Comparison of ENCODE assay signal across 19 cellular contexts in genomic region chr2:31189141-31189540, GRCh38. TPM values are rescaled to one million over a fixed set of nuclear protein-coding genes. Genes with fewer than 3 reads are reported as not detected.
DNase-seq lines count a peak whose midpoint lies in the region; ATAC-seq and TF ChIP-seq lines count a peak whose summit lies in the region.
"Had no signal": no experiment of that assay in that cellular context is flagged by ENCODE, and none has a peak within 500 bp of the region (broad histone marks: within the 10 kb centered on the region; RNA-seq: fewer than 3 reads in every experiment).

No MANE protein-coding gene starts in this region.

- H3K4me3 Mint-ChIP-seq in activated CD8-positive, alpha-beta memory T cell treated with anti-CD3 and anti-CD28 coated beads, Interleukin-2, amount 10 ng/mL, durations not matched to agents 7 days and 5 days, result no peak overlapping the region
- H3K4me3 Mint-ChIP-seq: CD4-positive, CD25-positive, alpha-beta regulatory T cell; CD8-positive, alpha-beta T cell; HFFc6 had no signal

- H3K36me3 Mint-ChIP-seq in activated CD8-positive, alpha-beta memory T cell treated with anti-CD3 and anti-CD28 coated beads, Interleukin-2, amount 10 ng/mL, durations not matched to agents 7 days and 5 days, result no peaks in the 10 kb centered on the region

- DNase-seq in activated CD8-positive, alpha-beta memory T cell treated with anti-CD3 and anti-CD28 coated beads, Interleukin-2, amount 10 ng/mL, durations not matched to agents 7 days and 5 days, result peak; percentile 32
- DNase-seq in activated CD8-positive, alpha-beta memory T cell treated with anti-CD3 and anti-CD28 coated beads, Interleukin-2, amount 50 U/mL, for 48 hours, result no peak
- DNase-seq in islet precursor cell (peak; percentile 27), HPDE6-E6E7 (ENCODE audit: extremely low spot score) (no peak), NOMO-1 treated with DMSO at 0.1 percent for 48 hours (lab: John Stamatoyannopoulos, UW; ENCODE audit: unreplicated experiment) (no peak)
- DNase-seq in NK-92 treated with Interleukin-12 subunit alpha and Interleukin-12 subunit beta, amount 100 ng/mL, for 24 hours (lab: John Stamatoyannopoulos, UW), result no peak
- DNase-seq: 8988T; ACHN; AML-193; C1 segment of cervical spinal cord; Caco-2; CD4-positive, CD25-positive, alpha-beta regulatory T cell; CD8-positive, alpha-beta T cell; DMS153; DND-41; GOT3; HFFc6 had no signal

- H3K9me3 Mint-ChIP-seq in activated CD8-positive, alpha-beta memory T cell treated with anti-CD3 and anti-CD28 coated beads, Interleukin-2, amount 10 ng/mL, durations not matched to agents 7 days and 5 days (ENCODE audit: low read depth), result no peaks in the 10 kb centered on the region
- H3K9me3 Mint-ChIP-seq: CD8-positive, alpha-beta T cell; HFFc6 had no signal

- H3K27ac ChIP-seq in VCaP, result peak overlapping the region; percentile 28; the same call in 1 of the 2 replicates
- H3K27ac ChIP-seq: A549 had no signal

- ATAC-seq in activated CD8-positive, alpha-beta memory T cell treated with anti-CD3 and anti-CD28 coated beads, Interleukin-2, amount 10 ng/mL, durations not matched to agents 7 days and 5 days, result no peak
- ATAC-seq: CD8-positive, alpha-beta T cell had no signal

- H3K27ac Mint-ChIP-seq in activated CD8-positive, alpha-beta memory T cell treated with anti-CD3 and anti-CD28 coated beads, Interleukin-2, amount 10 ng/mL, durations not matched to agents 7 days and 5 days, result no peak overlapping the region
- H3K27ac Mint-ChIP-seq: CD4-positive, CD25-positive, alpha-beta regulatory T cell; CD8-positive, alpha-beta T cell; HFFc6 had no signal

- no peaks in the 10 kb centered on the region for H3K4me1 Mint-ChIP-seq in activated CD8-positive, alpha-beta memory T cell treated with anti-CD3 and anti-CD28 coated beads, Interleukin-2, amount 10 ng/mL, durations not matched to agents 7 days and 5 days
- H3K4me1 Mint-ChIP-seq: CD4-positive, CD25-positive, alpha-beta regulatory T cell had no signal

- peaks cover 15% of the 10 kb centered on the region for H3K27me3 Mint-ChIP-seq in activated CD8-positive, alpha-beta memory T cell treated with anti-CD3 and anti-CD28 coated beads, Interleukin-2, amount 10 ng/mL, durations not matched to agents 7 days and 5 days

- CTCF ChIA-PET in activated CD8-positive, alpha-beta memory T cell treated with anti-CD3 and anti-CD28 coated beads, Interleukin-2, amount 10 ng/mL, durations not matched to agents 7 days and 5 days (lab: Charles Lee), result no interaction called here

- TF ChIP-seq CTCF in VCaP (conservative IDR thresholded peaks at IDR 0.05), result no peak

RNA-seq across cellular contexts. Expression of gene CAPN14, which starts 28.2 kb away (rescaled TPM):
- under 1 TPM; 0.26 to 0.33 TPM for total RNA-seq in activated CD8-positive, alpha-beta memory T cell treated with anti-CD3 and anti-CD28 coated beads, Interleukin-2, amount 10 ng/mL, durations not matched to agents 7 days and 5 days

RNA-seq across cellular contexts. Expression of gene EHD3, which starts 44.8 kb away (rescaled TPM):
- total RNA-seq in activated CD8-positive, alpha-beta memory T cell treated with anti-CD3 and anti-CD28 coated beads, Interleukin-2, amount 10 ng/mL, durations not matched to agents 7 days and 5 days, result 1 to 10 TPM in 1 of 2 experiments, under 1 TPM in 1; 0.41 to 1.1 TPM
- total RNA-seq: Caco-2 had no signal

RNA-seq across cellular contexts. Expression of gene GALNT14, which starts 50.9 kb away (rescaled TPM):
- under 1 TPM in 1 of 2 experiments, not detected in 1; 0.42 TPM for total RNA-seq in activated CD8-positive, alpha-beta memory T cell treated with anti-CD3 and anti-CD28 coated beads, Interleukin-2, amount 10 ng/mL, durations not matched to agents 7 days and 5 days
- total RNA-seq: Caco-2; CD4-positive, CD25-positive, alpha-beta regulatory T cell; CD8-positive, alpha-beta T cell had no signal

Comparison
In these comparisons a context has a peak if more than half of its experiments do, and no peak if none do; other contexts are left out.
1. DNase-seq: peak in activated CD8-positive, alpha-beta memory T cell treated with anti-CD3 and anti-CD28 coated beads, Interleukin-2, amount 10 ng/mL, durations not matched to agents 7 days and 5 days (single experiment) and islet precursor cell (single experiment); none in activated CD8-positive, alpha-beta memory T cell treated with anti-CD3 and anti-CD28 coated beads, Interleukin-2, amount 50 U/mL, for 48 hours (single experiment), HPDE6-E6E7 (single experiment), NOMO-1 treated with DMSO at 0.1 percent for 48 hours (single experiment) and NK-92 treated with Interleukin-12 subunit alpha and Interleukin-12 subunit beta, amount 100 ng/mL, for 24 hours (single experiment).